12 cellular contexts compared by ENCODE assay signal in genomic region chr12:54019111-54019811, GRCh38. TPM values are rescaled to one million over a fixed set of nuclear protein-coding genes. Genes with fewer than 3 reads are reported as not detected.
DNase-seq lines count a peak whose midpoint lies in the region; FAIRE-seq and TF ChIP-seq lines count a peak whose summit lies in the region.
"Had no signal": no experiment of that assay in that cellular context is flagged by ENCODE, and none has a peak within 500 bp of the region (broad histone marks: within the 10 kb centered on the region; RNA-seq: fewer than 3 reads in every experiment).

No MANE protein-coding gene starts in this region.

- peaks cover 56% of the 10 kb centered on the region for H3K4me1 ChIP-seq in SJSA1 (replicated peaks)
- H3K4me1 ChIP-seq in small intestine (ENCODE audit: control insufficient read depth in 2 of 2, insufficient read depth in 1 of 2, low read depth in 1 of 2, low read length in 1 of 2), result peaks cover 0 to 2% of the 10 kb centered on the region in 2 donors

- FAIRE-seq in small intestine (lab: Jason Lieb, UNC), result no peak

- no peak for TF ChIP-seq CTCF in GM13977 (IDR thresholded peaks at IDR 0.05; ENCODE audit: extremely low read depth, insufficient read depth, missing control alignments)

- H3K4me1 Mint-ChIP-seq in immature natural killer cell, result peaks cover 22 to 27% of the 10 kb centered on the region in 2 donors

- no peak overlapping the region for H3K27ac Mint-ChIP-seq in immature natural killer cell
- H3K27ac Mint-ChIP-seq: activated CD8-positive, alpha-beta memory T cell treated with anti-CD3 and anti-CD28 coated beads, Interleukin-2, amount 10 ng/mL, durations not matched to agents 7 days and 5 days had no signal

- H3K27ac ChIP-seq in SJSA1, result peak overlapping the region; percentile 93
- peak overlapping the region; percentile 21 to 85 for H3K27ac ChIP-seq in small intestine (ENCODE audit: low read depth in 1 of 2, low read length in 1 of 2)
- H3K27ac ChIP-seq: brain microvascular endothelial cell had no signal

- DNase-seq in H7 (peak; percentile 82), SJSA1 (ENCODE audit: low read depth in 1 of 2, low spot score in 2 of 2) (peak in 1 of 2 experiments; percentile 55), immature natural killer cell (no peak), small intestine (no peak), GM13977 (ENCODE audit: low spot score) (no peak), globus pallidus (ENCODE audit: low spot score) (no peak), SIG-M5 (lab: John Stamatoyannopoulos, UW) (no peak)
- DNase-seq: activated CD8-positive, alpha-beta memory T cell treated with anti-CD3 and anti-CD28 coated beads, Interleukin-2, amount 10 ng/mL, durations not matched to agents 7 days and 5 days; brain microvascular endothelial cell; retina; T-helper 2 cell had no signal

- H3K4me3 ChIP-seq in H7 (ENCODE audit: insufficient read depth, low read depth, low read length), result peak overlapping the region; percentile 14; the same call in 1 of the 2 replicates
- peak overlapping the region; percentile 56 for H3K4me3 ChIP-seq in SJSA1
- no peak overlapping the region for H3K4me3 ChIP-seq in small intestine (ENCODE audit: low read depth in 1 of 2, low read length in 2 of 2)

- H3K27me3 ChIP-seq in H7 (ENCODE audit: control insufficient read depth, insufficient read depth, low read length) (peaks cover 99% of the 10 kb centered on the region), SJSA1 (replicated peaks) (no peaks in the 10 kb centered on the region), small intestine (ENCODE audit: control insufficient read depth in 2 of 2, insufficient read depth in 2 of 2, low read length in 2 of 2) (peaks cover 5 to 46% of the 10 kb centered on the region in 2 donors)

- H3K9me3 ChIP-seq in SJSA1 (replicated peaks) (no peaks in the 10 kb centered on the region), small intestine (ENCODE audit: control insufficient read depth, low read depth) (no peaks in the 10 kb centered on the region)

- WGBS in small intestine, 3 donors, result 40 to 55% (median 53%) methylated on average over 38 to 41 of the region's 41 CpGs

- peaks cover 35 to 53% (median 44%) of the 10 kb centered on the region in 3 donors for H3K27me3 Mint-ChIP-seq in immature natural killer cell (ENCODE audit: low read depth in 3 of 3)

- H3K36me3 Mint-ChIP-seq in immature natural killer cell, result no peaks in the 10 kb centered on the region

- peaks cover 0 to 2% (median 0%) of the 10 kb centered on the region in 6 donors for H3K9me3 Mint-ChIP-seq in immature natural killer cell

- H3K4me3 Mint-ChIP-seq in immature natural killer cell, result peak overlapping the region in 4 of 5 donors; percentile 33 to 53 (median 49)

- in situ Hi-C loops in GM13977 (cut with MboI; ENCODE audit: low pct_unique_long_range_greater_than_20kb, low sequenced_read_pairs, unreplicated experiment), result loop anchor here (25.0 kb wide), 1 partner anchor 343 kb away; the partner anchor contains the start of gene GPR84

- no peaks in the 10 kb centered on the region for H3K36me3 ChIP-seq in H7 (replicated peaks; ENCODE audit: control insufficient read depth, insufficient read depth, low read length)
- peaks cover 3% of the 10 kb centered on the region for H3K36me3 ChIP-seq in SJSA1
- no peaks in the 10 kb centered on the region for H3K36me3 ChIP-seq in small intestine (ENCODE audit: control insufficient read depth in 2 of 2, insufficient read depth in 2 of 2, low read length in 2 of 2)
- H3K36me3 ChIP-seq: brain microvascular endothelial cell had no signal

RNA-seq across cellular contexts. Expression of gene HOXC6, which starts 9.0 kb away (rescaled TPM):
- total RNA-seq in H7 (2014; rRNA removed; shearing (Covaris generic)), result not detected in 2 replicates
- total RNA-seq in SJSA1 (2014; rRNA removed; shearing (Covaris generic)), result 2.9 and 6.2 TPM in 2 replicates
- not detected for polyA plus RNA-seq in immature natural killer cell
- polyA plus RNA-seq in small intestine, result 1 to 10 TPM in 2 of 3 donors, not detected in 1; 1.5 to 1.9 TPM
- total RNA-seq: activated CD8-positive, alpha-beta memory T cell treated with anti-CD3 and anti-CD28 coated beads, Interleukin-2, amount 10 ng/mL, durations not matched to agents 7 days and 5 days had no signal
- polyA plus RNA-seq: liver had no signal

RNA-seq across cellular contexts. Expression of gene HOXC8, which starts 10.5 kb away (rescaled TPM):
- not detected in 2 replicates for total RNA-seq in H7 (2014; rRNA removed; shearing (Covaris generic))
- total RNA-seq in SJSA1 (2014; rRNA removed; shearing (Covaris generic)), result 0.19 and 1.3 TPM in 2 replicates
- not detected for polyA plus RNA-seq in immature natural killer cell
- under 1 TPM in 1 of 3 donors, not detected in 2; 0.03 TPM for polyA plus RNA-seq in small intestine
- total RNA-seq: activated CD8-positive, alpha-beta memory T cell treated with anti-CD3 and anti-CD28 coated beads, Interleukin-2, amount 10 ng/mL, durations not matched to agents 7 days and 5 days; liver had no signal
- polyA plus RNA-seq: liver had no signal

RNA-seq across cellular contexts. Expression of gene HOXC5, which starts 13.6 kb away (rescaled TPM):
- total RNA-seq in H7 (2014; rRNA removed; shearing (Covaris generic)), result not detected in 2 replicates
- not detected in 2 replicates for total RNA-seq in SJSA1 (2014; rRNA removed; shearing (Covaris generic))
- polyA plus RNA-seq in immature natural killer cell (not detected), small intestine (under 1 TPM in 1 of 3 donors, not detected in 2; 0.63 TPM)
- total RNA-seq: activated CD8-positive, alpha-beta memory T cell treated with anti-CD3 and anti-CD28 coated beads, Interleukin-2, amount 10 ng/mL, durations not matched to agents 7 days and 5 days; liver had no signal
- polyA plus RNA-seq: liver had no signal

RNA-seq across cellular contexts. Expression of gene HOXC9, which starts 19.3 kb away (rescaled TPM):
- total RNA-seq in H7 (2014; rRNA removed; shearing (Covaris generic)), result not detected in 2 replicates
- total RNA-seq in SJSA1 (2014; rRNA removed; shearing (Covaris generic)), result 9.6 and 14.2 TPM in 2 replicates
- polyA plus RNA-seq in immature natural killer cell (not detected), small intestine (not detected)
- total RNA-seq: activated CD8-positive, alpha-beta memory T cell treated with anti-CD3 and anti-CD28 coated beads, Interleukin-2, amount 10 ng/mL, durations not matched to agents 7 days and 5 days; liver had no signal
- polyA plus RNA-seq: liver had no signal

RNA-seq across cellular contexts. Expression of gene HOXC10, which starts 34.3 kb away (rescaled TPM):
- not detected in 2 replicates for total RNA-seq in H7 (2014; rRNA removed; shearing (Covaris generic))
- total RNA-seq in SJSA1 (2014; rRNA removed; shearing (Covaris generic)), result 3.2 and 7.5 TPM in 2 replicates
- polyA plus RNA-seq in immature natural killer cell (not detected), small intestine (not detected)
- total RNA-seq: activated CD8-positive, alpha-beta memory T cell treated with anti-CD3 and anti-CD28 coated beads, Interleukin-2, amount 10 ng/mL, durations not matched to agents 7 days and 5 days; liver had no signal
- polyA plus RNA-seq: liver had no signal

Comparison
In these comparisons a context has a peak if more than half of its experiments do, and no peak if none do; other contexts are left out.
1. H3K4me3 ChIP-seq: peak in H7 (single experiment) and SJSA1 (single experiment); none in small intestine (0 of 2).